ENCODE assay signal across 13 cellular contexts in genomic region chr7:116025098-116025809, GRCh38. TPM values are rescaled to one million over a fixed set of nuclear protein-coding genes. Genes with fewer than 3 reads are reported as not detected.
DNase-seq lines count a peak whose midpoint lies in the region; ATAC-seq and TF ChIP-seq lines count a peak whose summit lies in the region.
"Had no signal": no experiment of that assay in that cellular context is flagged by ENCODE, and none has a peak within 500 bp of the region (broad histone marks: within the 10 kb centered on the region; RNA-seq: fewer than 3 reads in every experiment).

No MANE protein-coding gene starts in this region.

- H3K79me2 ChIP-seq in ACC112 (ENCODE audit: control insufficient read depth, insufficient read depth, low read length, unreplicated experiment) (no peaks in the 10 kb centered on the region), MM.1S (ENCODE audit: low read length) (no peaks in the 10 kb centered on the region)

- DNase-seq in LHCN-M2 (ENCODE audit: low read depth), result peak; percentile 13
- DNase-seq in cardiac fibroblast (ENCODE audit: low read depth in 2 of 2), result peak; percentile 44 to 57
- DNase-seq in left lobe of liver (ENCODE audit: low spot score), result no peak
- no peak for DNase-seq in NCI-H748 (lab: John Stamatoyannopoulos, UW; ENCODE audit: unreplicated experiment)
- no peak for DNase-seq in MM.1S
- no peak for DNase-seq in endothelial cell (ENCODE audit: low spot score)
- DNase-seq: activated naive CD8-positive, alpha-beta T cell treated with anti-CD3 and anti-CD28 coated beads, Interleukin-2, amount 10 ng/mL, durations not matched to agents 7 days and 5 days; small intestine had no signal

- H2AFZ ChIP-seq in ACC112 (ENCODE audit: low read length, unreplicated experiment) (peak overlapping the region; percentile 72), MM.1S (ENCODE audit: low read length) (no peak overlapping the region)
- H2AFZ ChIP-seq: GM23338 had no signal

- H3F3A ChIP-seq in MM.1S (ENCODE audit: insufficient read depth, low read length), result peaks cover 8% of the 10 kb centered on the region

- H3K9me3 ChIP-seq in MM.1S (replicated peaks; ENCODE audit: insufficient read depth, low read length), result no peaks in the 10 kb centered on the region

- no peaks in the 10 kb centered on the region for H3K27me3 ChIP-seq in ACC112 (ENCODE audit: insufficient read depth, low read length)
- H3K27me3 ChIP-seq in MM.1S (replicated peaks; ENCODE audit: insufficient read depth, low read length), result no peaks in the 10 kb centered on the region

- no peaks in the 10 kb centered on the region for H3K9me3 Mint-ChIP-seq in endothelial cell (ENCODE audit: unreplicated experiment)
- H3K9me3 Mint-ChIP-seq: activated naive CD8-positive, alpha-beta T cell treated with anti-CD3 and anti-CD28 coated beads, Interleukin-2, amount 10 ng/mL, durations not matched to agents 7 days and 5 days; GM23338 had no signal

- H3K36me3 ChIP-seq in ACC112 (ENCODE audit: insufficient read depth, low read length) (no peaks in the 10 kb centered on the region), MM.1S (replicated peaks; ENCODE audit: insufficient read depth, low read length) (no peaks in the 10 kb centered on the region)

- H3K4me3 Mint-ChIP-seq in endothelial cell (ENCODE audit: unreplicated experiment), result no peak overlapping the region
- H3K4me3 Mint-ChIP-seq: activated naive CD8-positive, alpha-beta T cell treated with anti-CD3 and anti-CD28 coated beads, Interleukin-2, amount 10 ng/mL, durations not matched to agents 7 days and 5 days; GM23338 had no signal

- H3K4me1 Mint-ChIP-seq in endothelial cell (ENCODE audit: unreplicated experiment), result no peaks in the 10 kb centered on the region
- H3K4me1 Mint-ChIP-seq: activated naive CD8-positive, alpha-beta T cell treated with anti-CD3 and anti-CD28 coated beads, Interleukin-2, amount 10 ng/mL, durations not matched to agents 7 days and 5 days; GM23338 had no signal

- TF ChIP-seq CTCF in cardiac fibroblast (IDR thresholded peaks at IDR 0.05; ENCODE audit: low read depth, low read length) (no peak), MM.1S (IDR thresholded peaks at IDR 0.05; ENCODE audit: low read length) (no peak), endothelial cell (IDR thresholded peaks at IDR 0.05; ENCODE audit: unreplicated experiment) (no peak)

- H3K4me1 ChIP-seq in ACC112 (ENCODE audit: control insufficient read depth, insufficient read depth, low read length, unreplicated experiment), result peaks cover 4% of the 10 kb centered on the region
- H3K4me1 ChIP-seq in MM.1S (ENCODE audit: low read length), result peaks cover 15% of the 10 kb centered on the region

- H3K27ac ChIP-seq in ACC112 (ENCODE audit: low read depth, low read length) (no peak overlapping the region), MM.1S (ENCODE audit: low read length) (no peak overlapping the region)

- H3K9me2 ChIP-seq in MM.1S (replicated peaks; ENCODE audit: insufficient read depth, low read length), result no peaks in the 10 kb centered on the region

- H3K4me2 ChIP-seq in MM.1S (ENCODE audit: low read depth, low read length), result no peak overlapping the region
- H3K4me2 ChIP-seq: GM23338 had no signal

- no peaks in the 10 kb centered on the region for H3K36me3 Mint-ChIP-seq in endothelial cell (ENCODE audit: low read depth, unreplicated experiment)
- H3K36me3 Mint-ChIP-seq: activated naive CD8-positive, alpha-beta T cell treated with anti-CD3 and anti-CD28 coated beads, Interleukin-2, amount 10 ng/mL, durations not matched to agents 7 days and 5 days had no signal

- H3K27me3 Mint-ChIP-seq in endothelial cell (ENCODE audit: unreplicated experiment), result no peaks in the 10 kb centered on the region

- no peaks in the 10 kb centered on the region for H4K20me1 ChIP-seq in MM.1S (ENCODE audit: insufficient read depth, low read length)

- H3K4me3 ChIP-seq in ACC112 (ENCODE audit: low read depth, low read length), result no peak overlapping the region
- H3K4me3 ChIP-seq in cardiac fibroblast (replicated peaks in 1 of 2; ENCODE audit: low read depth in 2 of 2, low read length in 2 of 2), result no peak overlapping the region
- no peak overlapping the region for H3K4me3 ChIP-seq in MM.1S (ENCODE audit: low read length)
- H3K4me3 ChIP-seq: GM23338 had no signal

- peak; percentile 33 for ATAC-seq in left lobe of liver
- ATAC-seq in HG02852 (IDR thresholded peaks at IDR 0.05; ENCODE audit: unreplicated experiment), result no peak
- ATAC-seq: GM23338 had no signal

- H3K27ac Mint-ChIP-seq in endothelial cell (ENCODE audit: unreplicated experiment), result no peak overlapping the region
- H3K27ac Mint-ChIP-seq: activated naive CD8-positive, alpha-beta T cell treated with anti-CD3 and anti-CD28 coated beads, Interleukin-2, amount 10 ng/mL, durations not matched to agents 7 days and 5 days; GM23338 had no signal

- H3K9ac ChIP-seq in MM.1S (ENCODE audit: low read length), result no peak overlapping the region

RNA-seq across cellular contexts. Expression of gene TFEC, which starts 5.3 kb away (rescaled TPM):
- not detected in 2 replicates for total RNA-seq in LHCN-M2 (2014; rRNA removed)
- not detected for polyA plus RNA-seq in LHCN-M2 (2012)
- total RNA-seq in left lobe of liver, result 0.81 TPM
- total RNA-seq in endothelial cell (ENCODE audit: unreplicated experiment), result 0.56 TPM
- total RNA-seq: G401; GM23338; T-helper 1 cell treated with Interleukin-12 subunit alpha and Interleukin-12 subunit beta and Interleukin-4 antibody, amounts not matched to agents 30 ng/mL and 1 ng/mL, for 36 hours had no signal
- polyA plus RNA-seq: GM23338 had no signal

Comparison
In these comparisons a context has a peak if more than half of its experiments do, and no peak if none do; other contexts are left out.
1. DNase-seq: peak in LHCN-M2 (single experiment) and cardiac fibroblast (2 of 2); none in left lobe of liver (single experiment), NCI-H748 (single experiment), MM.1S (single experiment) and endothelial cell (single experiment).